ENCODE assay signal across 20 cellular contexts in genomic region chr7:141557360-141557759, GRCh38. TPM values are rescaled to one million over a fixed set of nuclear protein-coding genes. Genes with fewer than 3 reads are reported as not detected.
DNase-seq lines count a peak whose midpoint lies in the region; ATAC-seq lines count a peak whose summit lies in the region.
"Had no signal": no experiment of that assay in that cellular context is flagged by ENCODE, and none has a peak within 500 bp of the region (broad histone marks: within the 10 kb centered on the region; RNA-seq: fewer than 3 reads in every experiment).

No MANE protein-coding gene starts in this region.

- peaks cover 26% of the 10 kb centered on the region for H3K36me3 ChIP-seq in CD4-positive, CD25-positive, alpha-beta regulatory T cell (ENCODE audit: control insufficient read depth, insufficient read depth, low read length)
- H3K36me3 ChIP-seq in CD8-positive, alpha-beta memory T cell (ENCODE audit: insufficient read depth, low read length) = no peaks in the 10 kb centered on the region
- H3K36me3 ChIP-seq: neutrophil, uterus had no signal

- H3K4me1 ChIP-seq in CD4-positive, CD25-positive, alpha-beta regulatory T cell (ENCODE audit: control insufficient read depth, insufficient read depth, low read length, poor library complexity, severe bottlenecking) = peaks cover 17% of the 10 kb centered on the region
- H3K4me1 ChIP-seq in CD8-positive, alpha-beta memory T cell (ENCODE audit: insufficient read depth, low read length) = peaks cover 8% of the 10 kb centered on the region
- H3K4me1 ChIP-seq: uterus had no signal

- H3K27ac Mint-ChIP-seq in CD4-positive, CD25-positive, alpha-beta regulatory T cell = peak overlapping the region in 2 of 3 donors; percentile 65 to 85
- peak overlapping the region; percentile 44 to 94 (median 92) for H3K27ac Mint-ChIP-seq in CD8-positive, alpha-beta memory T cell
- peak overlapping the region; percentile 90 for H3K27ac Mint-ChIP-seq in central memory CD8-positive, alpha-beta T cell (ENCODE audit: low read depth)
- H3K27ac Mint-ChIP-seq: HFFc6, mesothelial cell of epicardium had no signal

- H3K9me3 Mint-ChIP-seq in CD4-positive, CD25-positive, alpha-beta regulatory T cell = peaks cover 0 to 4% (median 1%) of the 10 kb centered on the region in 7 donors
- H3K9me3 Mint-ChIP-seq in CD8-positive, alpha-beta memory T cell = peaks cover 0 to 10% (median 0%) of the 10 kb centered on the region in 5 donors
- no peaks in the 10 kb centered on the region for H3K9me3 Mint-ChIP-seq in central memory CD8-positive, alpha-beta T cell

- CTCF ChIA-PET in CD8-positive, alpha-beta memory T cell (lab: Charles Lee) = no interaction called here

- ATAC-seq in CD4-positive, CD25-positive, alpha-beta regulatory T cell (ENCODE audit: low read depth in 2 of 2) = no peak
- ATAC-seq in central memory CD8-positive, alpha-beta T cell (replicated peaks; ENCODE audit: extremely low read depth, poor library complexity, severe bottlenecking) = no peak
- ATAC-seq: SK-N-SH treated with all-trans-retinoic acid at 6 μM for 48 hours had no signal

- H3K4me1 Mint-ChIP-seq in CD4-positive, CD25-positive, alpha-beta regulatory T cell = peaks cover 31 to 64% (median 43%) of the 10 kb centered on the region in 4 donors
- peaks cover 64 to 82% (median 72%) of the 10 kb centered on the region in 3 donors for H3K4me1 Mint-ChIP-seq in CD8-positive, alpha-beta memory T cell
- H3K4me1 Mint-ChIP-seq in central memory CD8-positive, alpha-beta T cell = peaks cover 58% of the 10 kb centered on the region

- H3K27me3 Mint-ChIP-seq in CD4-positive, CD25-positive, alpha-beta regulatory T cell = no peaks in the 10 kb centered on the region
- H3K27me3 Mint-ChIP-seq in CD8-positive, alpha-beta memory T cell = no peaks in the 10 kb centered on the region
- H3K27me3 Mint-ChIP-seq in central memory CD8-positive, alpha-beta T cell = no peaks in the 10 kb centered on the region

- H3K9me3 ChIP-seq in CD4-positive, CD25-positive, alpha-beta regulatory T cell (ENCODE audit: control insufficient read depth in 2 of 2, low read length in 2 of 2) = peaks cover 0 to 6% of the 10 kb centered on the region in 2 experiments
- no peaks in the 10 kb centered on the region for H3K9me3 ChIP-seq in CD8-positive, alpha-beta memory T cell (ENCODE audit: low read length)
- H3K9me3 ChIP-seq: neutrophil, uterus had no signal

- POLR2A ChIA-PET in CD8-positive, alpha-beta memory T cell (lab: Charles Lee) = no interaction called here

- no peaks in the 10 kb centered on the region for H3K27me3 ChIP-seq in CD4-positive, CD25-positive, alpha-beta regulatory T cell (ENCODE audit: control insufficient read depth, insufficient read depth, low read length)
- no peaks in the 10 kb centered on the region for H3K27me3 ChIP-seq in CD8-positive, alpha-beta memory T cell (ENCODE audit: insufficient read depth, low read length, poor library complexity, severe bottlenecking)
- H3K27me3 ChIP-seq: BLaER1, neutrophil, uterus had no signal

- peak in 1 of 3 donors; percentile 15 for DNase-seq in CD4-positive, CD25-positive, alpha-beta regulatory T cell
- DNase-seq in CD8-positive, alpha-beta memory T cell = no peak
- DNase-seq in MV-4-11 (lab: John Stamatoyannopoulos, UW) (peak; percentile 26), NCI-H345 (lab: John Stamatoyannopoulos, UW) (no peak), hippocampal formation (lab: John Stamatoyannopoulos, UW) (no peak), GOT3 (lab: John Stamatoyannopoulos, UW) (no peak)
- DNase-seq in central memory CD8-positive, alpha-beta T cell (ENCODE audit: low spot score in 2 of 2) = no peak
- DNase-seq: DND-41; glutamatergic neuron; NCI-H187; NCI-H510A treated with DMSO at 0.1 percent for 48 hours; OCI-M1; stimulated activated CD4-positive, alpha-beta T cell treated with anti-CD3 and anti-CD28 coated beads, Interleukin-4, amount 100 ng/mL, for 4 hours; uterus had no signal

- no peak overlapping the region for H3K4me3 ChIP-seq in CD4-positive, CD25-positive, alpha-beta regulatory T cell (ENCODE audit: low read depth, low read length)
- H3K4me3 ChIP-seq in CD8-positive, alpha-beta memory T cell (ENCODE audit: low read length) = no peak overlapping the region
- H3K4me3 ChIP-seq: BLaER1, uterus had no signal

- peaks cover 50% of the 10 kb centered on the region for H3K36me3 Mint-ChIP-seq in CD4-positive, CD25-positive, alpha-beta regulatory T cell
- H3K36me3 Mint-ChIP-seq in CD8-positive, alpha-beta memory T cell = peaks cover 15 to 54% (median 24%) of the 10 kb centered on the region in 3 donors
- H3K36me3 Mint-ChIP-seq in central memory CD8-positive, alpha-beta T cell (ENCODE audit: insufficient read depth) = peaks cover 23% of the 10 kb centered on the region

- no peak overlapping the region for H3K27ac ChIP-seq in CD4-positive, CD25-positive, alpha-beta regulatory T cell (ENCODE audit: insufficient read depth, low read length, poor library complexity, severe bottlenecking)
- no peak overlapping the region for H3K27ac ChIP-seq in CD8-positive, alpha-beta memory T cell (ENCODE audit: low read depth, low read length)
- H3K27ac ChIP-seq: BLaER1, neutrophil, uterus, VCaP had no signal

- H3K4me3 Mint-ChIP-seq in CD4-positive, CD25-positive, alpha-beta regulatory T cell = peak overlapping the region in 1 of 4 donors; percentile 2
- H3K4me3 Mint-ChIP-seq in CD8-positive, alpha-beta memory T cell = peak overlapping the region in 5 of 7 donors; percentile 33 to 76 (median 36)
- peak overlapping the region; percentile 60 for H3K4me3 Mint-ChIP-seq in central memory CD8-positive, alpha-beta T cell
- H3K4me3 Mint-ChIP-seq: HFFc6, mesothelial cell of epicardium had no signal

RNA-seq across cellular contexts. Expression of gene AGK, which starts 6.2 kb away (rescaled TPM):
- total RNA-seq in CD4-positive, CD25-positive, alpha-beta regulatory T cell = 28.6 TPM
- 10 to 100 TPM; 34.6 to 38.1 (median 35.3) TPM for polyA plus RNA-seq in CD4-positive, CD25-positive, alpha-beta regulatory T cell
- total RNA-seq in CD8-positive, alpha-beta memory T cell = 10 to 100 TPM; 88.5 to 94.3 TPM
- 42.8 TPM for polyA plus RNA-seq in CD8-positive, alpha-beta memory T cell
